Comparison of ENCODE assay signal across 10 cellular contexts in genomic region chr2:64649626-64650025, GRCh38. TPM values are rescaled to one million over a fixed set of nuclear protein-coding genes. Genes with fewer than 3 reads are reported as not detected.
DNase-seq lines count a peak whose midpoint lies in the region; ATAC-seq and TF ChIP-seq lines count a peak whose summit lies in the region.
"Had no signal": no experiment of that assay in that cellular context is flagged by ENCODE, and none has a peak within 500 bp of the region (broad histone marks: within the 10 kb centered on the region; RNA-seq: fewer than 3 reads in every experiment).

No MANE protein-coding gene starts in this region.

- CTCF ChIA-PET in HEK293 (lab: Yijun Ruan, JAX): interaction anchor here (0.6 to 2.4 kb wide), 9 partner anchors 11 to 257 kb away, joined by 3 to 10 read pairs (median 4); no protein-coding TSS in a partner anchor

- DNase-seq in T-helper 17 cell (no peak), hepatocyte (ENCODE audit: low spot score) (peak; percentile 77), omental fat pad (ENCODE audit: low spot score) (no peak), RPMI8226 (no peak), ACHN (no peak)
- DNase-seq: NCI-H2171; stimulated activated CD4-positive, alpha-beta T cell treated with anti-CD3 and anti-CD28 coated beads, Interleukin-12 subunit alpha, Interleukin-12 subunit beta, amount 100 ng/mL, for 4 hours had no signal

- no peak overlapping the region for H2AFZ ChIP-seq in hepatocyte

- H4K20me1 ChIP-seq in hepatocyte (ENCODE audit: insufficient read depth, poor library complexity, severe bottlenecking): peaks cover 30% of the 10 kb centered on the region

- H3K4me1 Mint-ChIP-seq in T-helper 17 cell: peaks cover 29% of the 10 kb centered on the region

- H3K9me2 ChIP-seq in hepatocyte (replicated peaks; ENCODE audit: insufficient read depth): no peaks in the 10 kb centered on the region

- no peak overlapping the region for H3K27ac ChIP-seq in HEK293 (ENCODE audit: extremely low read depth, low read depth, low read length)
- peak overlapping the region; percentile 100 for H3K27ac ChIP-seq in hepatocyte
- peak overlapping the region; percentile 52 for H3K27ac ChIP-seq in skeletal muscle tissue (ENCODE audit: low read depth, low read length)

- POLR2A ChIA-PET in HEK293 (lab: Yijun Ruan, JAX): interaction anchor here (0.8 to 8.5 kb wide), 2 partner anchors 100 to 118 kb away, joined by 3 to 177 read pairs; no protein-coding TSS in a partner anchor

- H3K36me3 Mint-ChIP-seq in T-helper 17 cell (ENCODE audit: low read depth): no peaks in the 10 kb centered on the region

- H3K27me3 Mint-ChIP-seq in T-helper 17 cell: no peaks in the 10 kb centered on the region

- peak overlapping the region; percentile 74 for H3K4me2 ChIP-seq in hepatocyte

- no peak overlapping the region for H3K4me3 ChIP-seq in HEK293 (ENCODE audit: low read depth, low read length)
- H3K4me3 ChIP-seq in hepatocyte: no peak overlapping the region
- peak overlapping the region; percentile 14 to 46 (median 37) for H3K4me3 ChIP-seq in skeletal muscle tissue (ENCODE audit: low read length in 3 of 3)

- no peak overlapping the region for H3K4me3 Mint-ChIP-seq in T-helper 17 cell

- no peak for ATAC-seq in T-helper 17 cell
- ATAC-seq in omental fat pad (ENCODE audit: low FRiP score): no peak
- ATAC-seq in HG02970 (IDR thresholded peaks at IDR 0.05; ENCODE audit: low FRiP score, unreplicated experiment): no peak

- H3K4me1 ChIP-seq in HEK293 (ENCODE audit: control insufficient read depth, insufficient read depth, low read length) (peaks cover 19% of the 10 kb centered on the region), hepatocyte (ENCODE audit: insufficient read depth) (peaks cover 61% of the 10 kb centered on the region), skeletal muscle tissue (ENCODE audit: control insufficient read depth in 3 of 3, insufficient read depth in 3 of 3, low read length in 3 of 3) (peaks cover 36 to 59% (median 37%) of the 10 kb centered on the region in 3 donors)

- peak overlapping the region; percentile 11 for H3K27ac Mint-ChIP-seq in T-helper 17 cell

- no peak for TF ChIP-seq CTCF in HEK293 (tag by site-specific recombination; IDR thresholded peaks at IDR 0.05)
- TF ChIP-seq CTCF in hepatocyte (IDR thresholded peaks at IDR 0.05; ENCODE audit: poor library complexity): no peak
- no peak for TF ChIP-seq CTCF in omental fat pad (IDR thresholded peaks at IDR 0.05)

- 34% methylated on average over 5 of the region's 5 CpGs for WGBS in hepatocyte (ENCODE audit: low lambda C conversion rate, missing lambda C conversion rate)

- peaks cover 77% of the 10 kb centered on the region for H3K79me2 ChIP-seq in hepatocyte

- in situ Hi-C loops in ACHN (cut with HindIII; ENCODE audit: low pct_ligation_motif_present, low pct_unique_long_range_greater_than_20kb, low sequenced_read_pairs): no loop called here

- H3K36me3 ChIP-seq in HEK293 (ENCODE audit: control insufficient read depth in 2 of 2, insufficient read depth in 1 of 2, low read length in 2 of 2) (no peaks in the 10 kb centered on the region), hepatocyte (replicated peaks; ENCODE audit: insufficient read depth, low read depth) (no peaks in the 10 kb centered on the region), skeletal muscle tissue (ENCODE audit: control insufficient read depth in 3 of 3, insufficient read depth in 3 of 3, low read length in 3 of 3) (no peaks in the 10 kb centered on the region)

- H3K9me3 ChIP-seq in HEK293 (ENCODE audit: control insufficient read depth, insufficient read depth, low read depth, low read length) (no peaks in the 10 kb centered on the region), T-helper 17 cell (ENCODE audit: control insufficient read depth, low read length, poor library complexity, severe bottlenecking) (no peaks in the 10 kb centered on the region), hepatocyte (ENCODE audit: low read depth) (no peaks in the 10 kb centered on the region), skeletal muscle tissue (ENCODE audit: control insufficient read depth in 3 of 3, low read length in 3 of 3) (no peaks in the 10 kb centered on the region)

- peak overlapping the region; percentile 55 to 76 (median 70) for H3K9ac ChIP-seq in skeletal muscle tissue (ENCODE audit: low read depth in 1 of 3, low read length in 3 of 3)

- no peaks in the 10 kb centered on the region for H3K27me3 ChIP-seq in hepatocyte
- no peaks in the 10 kb centered on the region for H3K27me3 ChIP-seq in skeletal muscle tissue (ENCODE audit: control insufficient read depth in 3 of 3, insufficient read depth in 3 of 3, low read length in 3 of 3)

TF ChIP-seq in HEK293, 187 proteins besides CTCF, POLR2A, EP300 and RAD21:
- TF ChIP-seq ZBTB17 (tag by site-specific recombination; IDR thresholded peaks at IDR 0.05): 0 out of 2 replicates have a peak, but pooled peaks have one; percentile 24
- no peak for TF ChIP-seq ZNF16 (tag by site-specific recombination; IDR thresholded peaks at IDR 0.05; ENCODE audit: low read depth)
- TF ChIP-seq ZFP41 (tag by site-specific recombination; IDR thresholded peaks at IDR 0.05; ENCODE audit: borderline replicate concordance): no peak
- no peak for TF ChIP-seq ZNF707 (tag by site-specific recombination; IDR thresholded peaks at IDR 0.05)
- peak; percentile 29; the same call in 1 of the 2 replicates for TF ChIP-seq ZFHX2 (tag by site-specific recombination; conservative IDR thresholded peaks at IDR 0.05)
- peak; percentile 49 for TF ChIP-seq PRDM10 (tag by site-specific recombination; IDR thresholded peaks at IDR 0.05)

RNA-seq across cellular contexts. Expression of gene SERTAD2, which starts 4.1 kb away (rescaled TPM):
- 10 to 100 TPM; 26.4 to 31.1 TPM for total RNA-seq in T-helper 17 cell
- total RNA-seq in hepatocyte: 23.4 and 23.8 TPM in 2 replicates
- polyA plus RNA-seq in hepatocyte: 13.8 and 15.0 TPM in 2 replicates
- total RNA-seq in skeletal muscle tissue: 9.4 TPM
- 10 to 100 TPM; 13.1 to 42.2 (median 16.6) TPM for total RNA-seq in omental fat pad

Comparison
In these comparisons a context has a peak if more than half of its experiments do, and no peak if none do; other contexts are left out.
1. H3K4me3 ChIP-seq: peak in skeletal muscle tissue (3 of 3); none in HEK293 (single experiment) and hepatocyte (single experiment).